In genomic region chr7:44256459-44256858, GRCh38 we compare ENCODE assay signal across 20 cellular contexts. TPM values are rescaled to one million over a fixed set of nuclear protein-coding genes. Genes with fewer than 3 reads are reported as not detected.
DNase-seq lines count a peak whose midpoint lies in the region; ATAC-seq and TF ChIP-seq lines count a peak whose summit lies in the region.
"Had no signal": no experiment of that assay in that cellular context is flagged by ENCODE, and none has a peak within 500 bp of the region (broad histone marks: within the 10 kb centered on the region; RNA-seq: fewer than 3 reads in every experiment).

No MANE protein-coding gene starts in this region.

- peaks cover 64% of the 10 kb centered on the region for H3K4me1 ChIP-seq in left ventricle myocardium inferior
- peaks cover 17 to 42% (median 36%) of the 10 kb centered on the region in 4 donors for H3K4me1 ChIP-seq in tibial artery
- peaks cover 25 to 34% of the 10 kb centered on the region in 2 donors for H3K4me1 ChIP-seq in adrenal gland (replicated peaks in 1 of 2)
- H3K4me1 ChIP-seq: HAP-1 had no signal

- no peaks in the 10 kb centered on the region for H3K36me3 Mint-ChIP-seq in natural killer cell treated with Interleukin-12 subunit alpha and Interleukin-12 subunit beta and Interleukin-15 and Interleukin-18, amount 100 ng/mL, for 72 hours
- H3K36me3 Mint-ChIP-seq in natural killer cell = no peaks in the 10 kb centered on the region
- H3K36me3 Mint-ChIP-seq in activated naive CD8-positive, alpha-beta T cell treated with anti-CD3 and anti-CD28 coated beads for 36 hours = peaks cover 3% of the 10 kb centered on the region
- H3K36me3 Mint-ChIP-seq: CD4-positive, alpha-beta memory T cell; WTC11 had no signal

- H3K27me3 Mint-ChIP-seq in natural killer cell treated with Interleukin-12 subunit alpha and Interleukin-12 subunit beta and Interleukin-15 and Interleukin-18, amount 100 ng/mL, for 72 hours = no peaks in the 10 kb centered on the region
- no peaks in the 10 kb centered on the region for H3K27me3 Mint-ChIP-seq in natural killer cell (ENCODE audit: low read depth in 2 of 2)
- no peaks in the 10 kb centered on the region for H3K27me3 Mint-ChIP-seq in activated naive CD8-positive, alpha-beta T cell treated with anti-CD3 and anti-CD28 coated beads for 36 hours
- H3K27me3 Mint-ChIP-seq: CD4-positive, alpha-beta memory T cell had no signal

- H3K4me3 ChIP-seq in left ventricle myocardium inferior (no peak overlapping the region), tibial artery (no peak overlapping the region), adrenal gland (no peak overlapping the region)
- H3K4me3 ChIP-seq: HAP-1, MG63, testis had no signal

- H3K27ac ChIP-seq in left ventricle myocardium inferior (replicated peaks) = peak overlapping the region; percentile 92
- peak overlapping the region; percentile 75 to 82 for H3K27ac ChIP-seq in tibial artery
- peak overlapping the region in 1 of 5 donors; percentile 89 for H3K27ac ChIP-seq in adrenal gland
- H3K27ac ChIP-seq: testis had no signal

- DNase-seq in natural killer cell treated with Interleukin-12 subunit alpha and Interleukin-12 subunit beta and Interleukin-15 and Interleukin-18, amount 100 ng/mL, for 72 hours (ENCODE audit: low spot score) = no peak
- no peak for DNase-seq in natural killer cell
- DNase-seq in activated naive CD8-positive, alpha-beta T cell treated with anti-CD3 and anti-CD28 coated beads for 36 hours = no peak
- no peak for DNase-seq in left ventricle myocardium inferior
- no peak for DNase-seq in tibial artery
- no peak for DNase-seq in adrenal gland
- no peak for DNase-seq in NCI-H2081 treated with DMSO at 0.1 percent for 48 hours (lab: John Stamatoyannopoulos, UW)
- no peak for DNase-seq in GM20000 (ENCODE audit: low spot score)
- DNase-seq: amniotic stem cell; CD4-positive, alpha-beta memory T cell; DMS 273 treated with DMSO at 0.1 percent for 48 hours; MG63; NCI-H1417; NCI-H526; RPMI8226; T-helper 9 cell; testis had no signal

- TF ChIP-seq POLR2A in adrenal gland (IDR thresholded peaks at IDR 0.05) = no peak

- TF ChIP-seq CTCF in natural killer cell (IDR thresholded peaks at IDR 0.05) (no peak), left ventricle myocardium inferior (IDR thresholded peaks at IDR 0.05; ENCODE audit: borderline replicate concordance) (no peak), tibial artery (IDR thresholded peaks at IDR 0.05) (no peak), adrenal gland (IDR thresholded peaks at IDR 0.05) (no peak), GM20000 (IDR thresholded peaks at IDR 0.05; ENCODE audit: extremely low read depth, missing control alignments) (no peak)

- H3K36me3 ChIP-seq in left ventricle myocardium inferior = no peaks in the 10 kb centered on the region
- H3K36me3 ChIP-seq in tibial artery = no peaks in the 10 kb centered on the region
- no peaks in the 10 kb centered on the region for H3K36me3 ChIP-seq in adrenal gland (replicated peaks in 1 of 2)
- H3K36me3 ChIP-seq: HAP-1, MG63 had no signal

- WGBS in adrenal gland, 4 donors = 87 to 100% (median 99%) methylated on average over 1 to 5 of the region's 5 CpGs

- intact Hi-C loops in natural killer cell (cut with micrococcal nuclease) (no loop called here), left ventricle myocardium inferior (cut with micrococcal nuclease) (no loop called here), tibial artery (cut with DNase I; ENCODE audit: low total_unique reads) (no loop called here), adrenal gland (cut with DNase I) (no loop called here)

- no peaks in the 10 kb centered on the region for H3K9me3 Mint-ChIP-seq in natural killer cell treated with Interleukin-12 subunit alpha and Interleukin-12 subunit beta and Interleukin-15 and Interleukin-18, amount 100 ng/mL, for 72 hours
- no peaks in the 10 kb centered on the region for H3K9me3 Mint-ChIP-seq in natural killer cell
- H3K9me3 Mint-ChIP-seq in activated naive CD8-positive, alpha-beta T cell treated with anti-CD3 and anti-CD28 coated beads for 36 hours = no peaks in the 10 kb centered on the region

- peak overlapping the region; percentile 1 to 42 for H3K27ac Mint-ChIP-seq in natural killer cell treated with Interleukin-12 subunit alpha and Interleukin-12 subunit beta and Interleukin-15 and Interleukin-18, amount 100 ng/mL, for 72 hours
- peak overlapping the region in 1 of 2 donors; percentile 93 for H3K27ac Mint-ChIP-seq in natural killer cell
- H3K27ac Mint-ChIP-seq in activated naive CD8-positive, alpha-beta T cell treated with anti-CD3 and anti-CD28 coated beads for 36 hours = peak overlapping the region; percentile 96
- H3K27ac Mint-ChIP-seq: WTC11 had no signal

- H3K27me3 ChIP-seq in left ventricle myocardium inferior (ENCODE audit: low read depth) = no peaks in the 10 kb centered on the region
- H3K27me3 ChIP-seq in tibial artery = no peaks in the 10 kb centered on the region
- no peaks in the 10 kb centered on the region for H3K27me3 ChIP-seq in adrenal gland
- H3K27me3 ChIP-seq: MG63, testis had no signal

- no peaks in the 10 kb centered on the region for H3K9me3 ChIP-seq in left ventricle myocardium inferior (replicated peaks)
- H3K9me3 ChIP-seq in tibial artery = no peaks in the 10 kb centered on the region
- H3K9me3 ChIP-seq in adrenal gland (replicated peaks in 1 of 3) = no peaks in the 10 kb centered on the region
- H3K9me3 ChIP-seq: HAP-1, MG63, testis had no signal

- H3K4me3 Mint-ChIP-seq in natural killer cell treated with Interleukin-12 subunit alpha and Interleukin-12 subunit beta and Interleukin-15 and Interleukin-18, amount 100 ng/mL, for 72 hours = no peak overlapping the region
- H3K4me3 Mint-ChIP-seq in natural killer cell = no peak overlapping the region
- H3K4me3 Mint-ChIP-seq in activated naive CD8-positive, alpha-beta T cell treated with anti-CD3 and anti-CD28 coated beads for 36 hours = no peak overlapping the region
- H3K4me3 Mint-ChIP-seq: CD4-positive, alpha-beta memory T cell; neural crest cell; WTC11 had no signal

- ATAC-seq in natural killer cell treated with Interleukin-12 subunit alpha and Interleukin-12 subunit beta and Interleukin-15 and Interleukin-18, amount 100 ng/mL, for 72 hours = no peak
- ATAC-seq in natural killer cell = no peak
- ATAC-seq: WTC11 had no signal

- peaks cover 35 to 39% of the 10 kb centered on the region in 2 donors for H3K4me1 Mint-ChIP-seq in natural killer cell treated with Interleukin-12 subunit alpha and Interleukin-12 subunit beta and Interleukin-15 and Interleukin-18, amount 100 ng/mL, for 72 hours (ENCODE audit: low read depth in 2 of 2)
- peaks cover 15 to 43% of the 10 kb centered on the region in 2 donors for H3K4me1 Mint-ChIP-seq in natural killer cell
- H3K4me1 Mint-ChIP-seq in activated naive CD8-positive, alpha-beta T cell treated with anti-CD3 and anti-CD28 coated beads for 36 hours = peaks cover 35% of the 10 kb centered on the region
- H3K4me1 Mint-ChIP-seq: WTC11 had no signal

RNA-seq across cellular contexts. Expression of gene YKT6, which starts 55.7 kb away (rescaled TPM):
- total RNA-seq in natural killer cell treated with Interleukin-12 subunit alpha and Interleukin-12 subunit beta and Interleukin-15 and Interleukin-18, amount 100 ng/mL, for 72 hours = 10 to 100 TPM; 93.1 to 99.3 TPM
- total RNA-seq in natural killer cell = 100 to 1,000 TPM in 1 of 3 donors, 10 to 100 TPM in 2; 72.4 to 107 (median 87.1) TPM
- total RNA-seq in activated naive CD8-positive, alpha-beta T cell treated with anti-CD3 and anti-CD28 coated beads for 36 hours = 10 to 100 TPM; 74.9 to 75.9 TPM
- 53.3 TPM for total RNA-seq in left ventricle myocardium inferior
- total RNA-seq in adrenal gland = 10 to 100 TPM; 47.6 to 94.7 (median 55.8) TPM
- 10 to 100 TPM; 32.8 to 93.6 (median 35.7) TPM for polyA plus RNA-seq in adrenal gland
